Comparison of ENCODE assay signal across 8 cellular contexts in the genomic region with DNA sequence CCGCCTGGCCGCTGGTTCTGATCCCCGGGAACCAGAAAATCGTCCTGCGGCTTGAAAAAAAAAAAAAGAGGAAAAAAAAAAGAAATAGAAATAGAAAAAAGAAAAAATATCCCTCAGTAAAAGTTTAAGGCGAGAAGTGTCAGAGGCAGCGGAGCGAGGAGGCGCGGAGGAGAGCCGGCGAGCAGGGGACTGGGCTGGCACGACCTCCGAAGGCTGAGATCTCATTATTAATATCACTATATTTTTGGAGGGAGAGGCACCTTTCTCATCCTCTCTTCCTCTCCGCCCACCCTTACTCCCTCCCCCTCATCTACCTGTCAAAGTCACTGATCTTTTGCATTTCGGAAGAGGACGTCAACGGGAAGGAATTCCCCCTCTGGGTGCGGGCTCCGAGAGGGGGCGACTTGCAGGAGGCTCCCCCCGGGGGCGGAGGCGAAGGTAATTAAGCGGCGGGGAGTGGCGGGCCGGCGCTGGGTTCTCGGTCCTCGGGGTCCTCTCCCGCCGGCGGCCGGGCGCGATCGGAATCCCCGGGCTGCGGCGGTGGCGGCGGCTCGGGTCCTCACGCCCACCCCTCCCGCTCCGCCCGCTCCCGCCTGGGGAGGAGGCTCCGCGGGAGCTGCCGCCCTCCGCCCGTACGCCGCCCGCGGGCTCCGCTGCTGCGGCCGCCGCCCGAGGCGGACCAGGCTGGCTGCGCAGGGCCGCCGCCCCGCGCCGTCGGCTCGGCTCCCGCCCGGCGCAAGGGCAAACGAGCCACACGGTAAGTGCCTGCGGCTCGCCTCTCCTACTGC. TPM values are rescaled to one million over a fixed set of nuclear protein-coding genes. Genes with fewer than 3 reads are reported as not detected.
DNase-seq lines count a peak whose midpoint lies in the region; ATAC-seq and TF ChIP-seq lines count a peak whose summit lies in the region.

A gene (plus strand): TSS at position 337 of the 788 bp plus-strand sequence.

- no peaks in the 10 kb centered on the region for H3K36me3 ChIP-seq in SU-DHL-6 (ENCODE audit: low read length)
- no peaks in the 10 kb centered on the region for H3K36me3 ChIP-seq in effector memory CD4-positive, alpha-beta T cell (ENCODE audit: control insufficient read depth, insufficient read depth, low read length)
- H3K36me3 ChIP-seq in tibial nerve = no peaks in the 10 kb centered on the region

- H3K27ac ChIP-seq in SU-DHL-6 (ENCODE audit: low read depth, low read length) = peak within 1 kb of the TSS; percentile 71
- no peak within 1 kb of the TSS for H3K27ac ChIP-seq in effector memory CD4-positive, alpha-beta T cell (ENCODE audit: insufficient read depth, low read length, poor library complexity, severe bottlenecking)
- peak within 1 kb of the TSS in 2 of 4 donors; percentile 67 to 81 for H3K27ac ChIP-seq in tibial nerve

- no peaks in the 10 kb centered on the region for H3K36me3 Mint-ChIP-seq in memory B cell

- no peaks in the 10 kb centered on the region for H3K9me2 ChIP-seq in SU-DHL-6 (replicated peaks; ENCODE audit: insufficient read depth, low read length)

- POLR2A ChIA-PET in GM10248 (lab: Yijun Ruan, JAX) = interaction anchor here (0.7 kb wide), 1 partner anchor 153 kb away, joined by 5 read pairs; no protein-coding TSS in a partner anchor

- TF ChIP-seq POLR2A in tibial nerve (IDR thresholded peaks at IDR 0.05) = no peak

- H3K4me1 Mint-ChIP-seq in memory B cell = peaks cover 15% of the 10 kb centered on the region

- peak within 1 kb of the TSS; percentile 96 for H3K4me3 Mint-ChIP-seq in memory B cell

- CTCF ChIA-PET in GM10248 (lab: Yijun Ruan, JAX) = interaction anchor here (0.9 to 2.5 kb wide), 7 partner anchors 9 to 531 kb away, joined by 3 to 11 read pairs (median 3); no protein-coding TSS in a partner anchor

- H3K27me3 Mint-ChIP-seq in memory B cell = peaks cover 1% of the 10 kb centered on the region

- H3K4me2 ChIP-seq in SU-DHL-6 (ENCODE audit: low read depth, low read length, poor library complexity, severe bottlenecking) = peak within 1 kb of the TSS; percentile 100

- DNase-seq in GM10248 (ENCODE audit: extremely low spot score) (peak; percentile 64), memory B cell (ENCODE audit: low spot score in 2 of 2) (peak; percentile 53 to 56), tibial nerve (ENCODE audit: low spot score in 2 of 2) (no peak), LoVo (ENCODE audit: low spot score) (no peak)
- no peak for DNase-seq in effector memory CD4-positive, alpha-beta T cell

- H3K79me2 ChIP-seq in SU-DHL-6 (ENCODE audit: insufficient read depth, low read length) = peaks cover 3% of the 10 kb centered on the region

- peak; percentile 54 for ATAC-seq in HG02642 (IDR thresholded peaks at IDR 0.05; ENCODE audit: poor library complexity, unreplicated experiment)
- peak; percentile 72 for ATAC-seq in memory B cell (ENCODE audit: low read depth)
- ATAC-seq in GM18873 (IDR thresholded peaks at IDR 0.05; ENCODE audit: low FRiP score, unreplicated experiment) = no peak

- peak within 1 kb of the TSS; percentile 98 for H2AFZ ChIP-seq in SU-DHL-6 (ENCODE audit: low read depth, low read length, severe bottlenecking)

- peak within 1 kb of the TSS; percentile 86 for H3K27ac Mint-ChIP-seq in memory B cell

- TF ChIP-seq CTCF in GM10248 (IDR thresholded peaks at IDR 0.05; ENCODE audit: control extremely low read depth, extremely low read depth, low read depth, missing control alignments) = no peak
- TF ChIP-seq CTCF in SU-DHL-6 (IDR thresholded peaks at IDR 0.05; ENCODE audit: insufficient read depth, low read length, poor library complexity, severe bottlenecking) = no peak
- TF ChIP-seq CTCF in tibial nerve (IDR thresholded peaks at IDR 0.05) = no peak

- no peak for TF ChIP-seq EP300 in tibial nerve (IDR thresholded peaks at IDR 0.05)

- no peaks in the 10 kb centered on the region for H4K20me1 ChIP-seq in SU-DHL-6 (ENCODE audit: low read depth, low read length)

- peaks cover 18% of the 10 kb centered on the region for H3F3A ChIP-seq in SU-DHL-6 (ENCODE audit: insufficient read depth)

- H3K27me3 ChIP-seq in SU-DHL-6 (ENCODE audit: low read length) (no peaks in the 10 kb centered on the region), tibial nerve (peaks cover 0 to 3% of the 10 kb centered on the region in 2 donors)
- peaks cover 26% of the 10 kb centered on the region for H3K27me3 ChIP-seq in effector memory CD4-positive, alpha-beta T cell (replicated peaks; ENCODE audit: control insufficient read depth, insufficient read depth, low read length, poor library complexity, severe bottlenecking)

- WGBS in tibial nerve, 2 donors = 0 to 1% methylated on average over 27 to 51 of the region's 79 CpGs

- no peaks in the 10 kb centered on the region for H3K9me3 Mint-ChIP-seq in memory B cell

- H3K9me3 ChIP-seq in SU-DHL-6 (ENCODE audit: insufficient read depth, low read length) (no peaks in the 10 kb centered on the region), tibial nerve (no peaks in the 10 kb centered on the region)
- no peaks in the 10 kb centered on the region for H3K9me3 ChIP-seq in effector memory CD4-positive, alpha-beta T cell (ENCODE audit: control insufficient read depth, low read length)

- peak within 1 kb of the TSS; percentile 98 for H3K4me3 ChIP-seq in SU-DHL-6 (ENCODE audit: insufficient read depth, low read length, poor library complexity, severe bottlenecking)
- peak within 1 kb of the TSS; percentile 62 for H3K4me3 ChIP-seq in effector memory CD4-positive, alpha-beta T cell (ENCODE audit: insufficient read depth, low read depth, low read length, poor library complexity, severe bottlenecking)
- peak within 1 kb of the TSS; percentile 38 to 65 (median 53) for H3K4me3 ChIP-seq in tibial nerve

- peak within 1 kb of the TSS; percentile 73 for H3K9ac ChIP-seq in SU-DHL-6 (ENCODE audit: low read length)

- peaks cover 9% of the 10 kb centered on the region for H3K4me1 ChIP-seq in effector memory CD4-positive, alpha-beta T cell (ENCODE audit: control insufficient read depth, insufficient read depth, low read length, poor library complexity, severe bottlenecking)
- H3K4me1 ChIP-seq in tibial nerve = peaks cover 0 to 28% (median 0%) of the 10 kb centered on the region in 4 donors

RNA-seq across cellular contexts. Expression of the gene that starts here (rescaled TPM):
- total RNA-seq in tibial nerve = 1 to 10 TPM; 1.4 to 6.6 (median 3.9) TPM

Comparison
In these comparisons a context has a peak if more than half of its experiments do, and no peak if none do; other contexts are left out.
1. DNase-seq: peak in GM10248 (single experiment) and memory B cell (2 of 2); none in effector memory CD4-positive, alpha-beta T cell (0 of 3), tibial nerve (0 of 2) and LoVo (single experiment).
2. Peak in every context shown above with its lines, with median percentiles within 50 percentile points of each other: H3K4me3 ChIP-seq.